2 cellular contexts compared by ENCODE assay signal in the genomic region with DNA sequence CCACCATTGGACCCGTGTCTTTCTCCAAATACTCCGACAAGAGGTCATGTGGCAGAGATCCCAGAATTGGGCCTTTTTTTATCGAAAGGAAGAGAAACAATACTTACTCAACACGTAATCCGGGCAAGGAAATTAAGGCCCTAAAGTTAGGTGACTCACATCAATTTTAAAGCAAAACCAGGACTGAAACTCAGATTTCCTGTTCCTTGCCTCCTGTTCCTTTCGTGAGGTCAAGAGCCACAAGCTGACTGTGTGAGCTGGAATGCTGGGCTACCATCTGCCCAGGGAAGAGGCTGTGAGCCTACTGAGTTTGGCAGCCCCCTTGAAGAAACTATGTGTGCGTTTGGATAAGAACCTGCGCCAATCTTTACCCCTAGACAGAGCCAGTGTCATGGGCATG.
TF ChIP-seq lines count a peak whose summit lies in the region.

No MANE protein-coding gene starts in this region.

TF ChIP-seq in liver, 16 proteins besides CTCF, POLR2A, EP300 and RAD21:
- peak; percentile 26 for TF ChIP-seq NR2F2 (IDR thresholded peaks at IDR 0.05)
- TF ChIP-seq YY1 (IDR thresholded peaks at IDR 0.05), result no peak

TF ChIP-seq in HepG2, 621 proteins besides CTCF, POLR2A, EP300 and RAD21:
- TF ChIP-seq ZNF75D (CRISPR knock-in tag; IDR thresholded peaks at IDR 0.05; ENCODE audit: borderline replicate concordance) (no peak), ZBTB7A (CRISPR knock-in tag; IDR thresholded peaks at IDR 0.05) (no peak)
